26 cellular contexts compared by ENCODE assay signal in genomic region chr3:152139651-152140050, GRCh38.
"Had no signal": no experiment of that assay in that cellular context is flagged by ENCODE, and none has a peak within 500 bp of the region (broad histone marks: within the 10 kb centered on the region; RNA-seq: fewer than 3 reads in every experiment).

No MANE protein-coding gene starts in this region.

- H3K4me1 ChIP-seq: heart right ventricle, left lung, lower lobe of right lung, pancreas, prostate gland, spleen, tibial nerve, upper lobe of left lung, vagina had no signal

- DNase-seq: heart right ventricle; kidney; left colon; left lung; lower lobe of right lung; midbrain; mucosa of descending colon; naive thymus-derived CD4-positive, alpha-beta T cell; pancreas; posterior cingulate gyrus; retina; right cardiac atrium; spleen; stimulated activated CD4-positive, alpha-beta T cell treated with anti-CD3 and anti-CD28 coated beads, Interleukin-4, amount 100 ng/mL, for 24 hours; stimulated activated naive CD4-positive, alpha-beta T cell treated with Interleukin-2 at 50 U/mL for 16 hours; stimulated activated naive CD8-positive, alpha-beta T cell treated with anti-CD3 and anti-CD28 coated beads, Interleukin-15, amount 100 ng/mL, for 72 hours; substantia nigra; upper lobe of left lung had no signal

- H3K4me3 Mint-ChIP-seq: naive thymus-derived CD4-positive, alpha-beta T cell; natural killer cell treated with Interleukin-12 subunit alpha and Interleukin-12 subunit beta and Interleukin-15 and Interleukin-18, amount 100 ng/mL, for 72 hours; stimulated activated memory B cell treated with anti-CD40 and anti-IgM and Interleukin-4, amounts not matched to agents 10 μg/mL and 1 μg/mL and 100 μg/mL, for 72 hours; stimulated activated naive CD8-positive, alpha-beta T cell treated with anti-CD3 and anti-CD28 coated beads, Interleukin-15, amount 100 ng/mL, for 72 hours had no signal

- H3K79me2 ChIP-seq: hepatocyte had no signal

- H3K27me3 Mint-ChIP-seq: naive thymus-derived CD4-positive, alpha-beta T cell; stimulated activated memory B cell treated with anti-CD40 and anti-IgM and Interleukin-4, amounts not matched to agents 10 μg/mL and 1 μg/mL and 100 μg/mL, for 72 hours; stimulated activated naive CD8-positive, alpha-beta T cell treated with anti-CD3 and anti-CD28 coated beads, Interleukin-15, amount 100 ng/mL, for 72 hours had no signal

- H3K27me3 ChIP-seq: heart right ventricle, hepatocyte, left lung, pancreas, spleen, tibial nerve, upper lobe of left lung, vagina had no signal

- H3K4me1 Mint-ChIP-seq: naive thymus-derived CD4-positive, alpha-beta T cell; stimulated activated memory B cell treated with anti-CD40 and anti-IgM and Interleukin-4, amounts not matched to agents 10 μg/mL and 1 μg/mL and 100 μg/mL, for 72 hours; stimulated activated naive CD8-positive, alpha-beta T cell treated with anti-CD3 and anti-CD28 coated beads, Interleukin-15, amount 100 ng/mL, for 72 hours had no signal

- H3K4me3 ChIP-seq: heart right ventricle, hepatocyte, left lung, lower lobe of right lung, mucosa of descending colon, pancreas, prostate gland, skin epidermis, spleen, tibial nerve, upper lobe of left lung, vagina had no signal

- H3K27ac ChIP-seq: heart right ventricle, hepatocyte, left lung, lower lobe of right lung, pancreas, prostate gland, skin epidermis, spleen, tibial nerve, upper lobe of left lung, vagina had no signal

- H3K27ac Mint-ChIP-seq: naive thymus-derived CD4-positive, alpha-beta T cell; natural killer cell treated with Interleukin-12 subunit alpha and Interleukin-12 subunit beta and Interleukin-15 and Interleukin-18, amount 100 ng/mL, for 72 hours; stimulated activated memory B cell treated with anti-CD40 and anti-IgM and Interleukin-4, amounts not matched to agents 10 μg/mL and 1 μg/mL and 100 μg/mL, for 72 hours; stimulated activated naive CD8-positive, alpha-beta T cell treated with anti-CD3 and anti-CD28 coated beads, Interleukin-15, amount 100 ng/mL, for 72 hours had no signal

- ATAC-seq: heart right ventricle; left colon; left lung; lower lobe of right lung; mucosa of descending colon; naive thymus-derived CD4-positive, alpha-beta T cell; natural killer cell treated with Interleukin-12 subunit alpha and Interleukin-12 subunit beta and Interleukin-15 and Interleukin-18, amount 100 ng/mL, for 72 hours; pancreas; right cardiac atrium; sciatic nerve; stimulated activated memory B cell treated with anti-CD40 and anti-IgM and Interleukin-4, amounts not matched to agents 10 μg/mL and 1 μg/mL and 100 μg/mL, for 72 hours; stimulated activated naive CD8-positive, alpha-beta T cell treated with anti-CD3 and anti-CD28 coated beads, Interleukin-15, amount 100 ng/mL, for 72 hours had no signal

- H3K4me2 ChIP-seq: hepatocyte had no signal

- H3K36me3 Mint-ChIP-seq: natural killer cell treated with Interleukin-12 subunit alpha and Interleukin-12 subunit beta and Interleukin-15 and Interleukin-18, amount 100 ng/mL, for 72 hours had no signal

- H3K9me3 ChIP-seq: left lung, lower lobe of right lung, mucosa of descending colon, pancreas, prostate gland, tibial nerve, upper lobe of left lung, vagina had no signal

- H3K36me3 ChIP-seq: heart right ventricle, left lung, lower lobe of right lung, pancreas, prostate gland, spleen, tibial nerve, upper lobe of left lung, vagina had no signal
